Comparison of ENCODE assay signal across 8 cellular contexts in the genomic region with DNA sequence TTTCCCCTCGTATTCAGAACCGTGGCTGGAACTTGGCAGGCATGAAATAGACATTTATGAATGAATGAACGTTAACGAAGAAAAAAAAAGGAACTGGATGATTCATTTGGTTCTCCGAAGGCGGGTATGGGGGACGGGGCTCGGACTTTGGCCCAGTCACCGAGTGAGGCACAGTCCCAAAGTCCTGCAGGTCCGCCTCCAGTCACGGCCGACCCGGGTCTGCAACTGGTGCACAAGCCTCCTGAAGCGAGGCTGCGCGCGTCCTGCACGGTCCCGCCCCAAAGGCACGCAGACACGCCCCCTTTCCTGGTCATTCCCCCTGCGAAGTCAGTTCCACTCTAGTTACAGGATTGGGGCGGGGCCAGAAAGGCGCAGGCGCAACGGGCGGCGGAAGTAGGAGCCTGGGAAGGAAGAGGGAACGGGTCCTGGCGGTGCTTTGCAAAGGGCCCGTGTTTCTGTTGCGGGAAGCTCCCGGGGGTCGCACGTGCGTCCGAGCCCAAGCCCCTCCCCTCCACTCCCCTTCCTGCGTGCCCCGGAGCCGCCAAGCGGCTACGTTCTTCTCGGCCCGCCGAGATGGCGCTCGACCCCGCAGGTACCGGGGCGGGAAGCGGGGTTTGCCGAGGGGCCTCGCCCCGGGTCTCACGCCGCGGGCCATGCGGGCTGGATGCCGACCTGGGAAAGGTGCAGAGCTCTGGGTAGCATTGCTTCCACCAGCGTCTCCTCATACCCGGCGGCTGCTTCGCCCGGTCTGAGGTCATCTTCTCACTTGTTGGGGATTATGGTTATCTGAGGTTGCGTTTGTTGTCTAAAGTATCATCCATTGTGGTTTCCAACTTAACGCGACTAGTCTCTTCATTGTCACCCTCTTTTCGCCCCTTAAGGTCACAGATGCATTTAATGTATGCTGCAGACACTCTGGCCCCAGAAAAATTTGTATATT. TPM values are rescaled to one million over a fixed set of nuclear protein-coding genes. Genes with fewer than 3 reads are reported as not detected.
A peak's percentile ranks its signal among the peaks of the same experiment; 100 is the strongest.
DNase-seq lines count a peak whose midpoint lies in the region; ATAC-seq and TF ChIP-seq lines count a peak whose summit lies in the region.

A gene with protein sequence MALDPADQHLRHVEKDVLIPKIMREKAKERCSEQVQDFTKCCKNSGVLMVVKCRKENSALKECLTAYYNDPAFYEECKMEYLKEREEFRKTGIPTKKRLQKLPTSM (plus strand): TSS at position 399 of the 940 bp plus-strand sequence. CDS start 175 bp downstream, at position 574.

- H3K27ac ChIP-seq in osteoblast (ENCODE audit: low read depth, low read length) = peak within 1 kb of the TSS; percentile 85
- peak within 1 kb of the TSS; percentile 56 to 75 for H3K27ac ChIP-seq in thoracic aorta

- H3K4me3 ChIP-seq in osteoblast (ENCODE audit: insufficient read depth, low read length) = peak within 1 kb of the TSS; percentile 95
- H3K4me3 ChIP-seq in thoracic aorta = peak within 1 kb of the TSS; percentile 85

- POLR2A ChIA-PET in GM10248 (lab: Yijun Ruan, JAX) = no interaction called here

- H3K9me3 Mint-ChIP-seq in activated naive CD8-positive, alpha-beta T cell (ENCODE audit: low read depth) = peaks cover 4% of the 10 kb centered on the region

- H3K36me3 ChIP-seq in osteoblast (ENCODE audit: insufficient read depth, low read length) = no peaks in the 10 kb centered on the region
- H3K36me3 ChIP-seq in thoracic aorta = no peaks in the 10 kb centered on the region

- peak within 1 kb of the TSS; percentile 95 for H3K27ac Mint-ChIP-seq in activated naive CD8-positive, alpha-beta T cell

- TF ChIP-seq CTCF in GM10248 (IDR thresholded peaks at IDR 0.05; ENCODE audit: control extremely low read depth, extremely low read depth, low read depth, missing control alignments) (no peak), osteoblast (IDR thresholded peaks at IDR 0.05; ENCODE audit: extremely low read depth, low read depth, low read length) (no peak), thoracic aorta (IDR thresholded peaks at IDR 0.05) (no peak)

- peak within 1 kb of the TSS; percentile 96 for H3K4me3 Mint-ChIP-seq in activated naive CD8-positive, alpha-beta T cell

- H3K27me3 ChIP-seq in osteoblast (ENCODE audit: insufficient read depth, low read length) (no peaks in the 10 kb centered on the region), thoracic aorta (replicated peaks; ENCODE audit: insufficient read depth) (no peaks in the 10 kb centered on the region)

- H4K20me1 ChIP-seq in osteoblast (ENCODE audit: insufficient read depth, low read length) = peaks cover 10% of the 10 kb centered on the region

- H3K79me2 ChIP-seq in osteoblast (ENCODE audit: insufficient read depth, low read length) = peaks cover 42% of the 10 kb centered on the region

- H3K4me1 ChIP-seq in osteoblast (ENCODE audit: insufficient read depth, low read length) (peaks cover 15% of the 10 kb centered on the region), thoracic aorta (ENCODE audit: control insufficient read depth in 1 of 2, low read depth in 2 of 2) (peaks cover 6 to 18% of the 10 kb centered on the region in 2 donors)

- peak within 1 kb of the TSS; percentile 88 for H2AFZ ChIP-seq in osteoblast (ENCODE audit: low read length)

- H3K9me3 ChIP-seq in osteoblast (ENCODE audit: low read depth, low read length) (no peaks in the 10 kb centered on the region), thoracic aorta (no peaks in the 10 kb centered on the region)

- DNase-seq in GM10248 (ENCODE audit: extremely low spot score) = peak; percentile 94
- DNase-seq in NCI-H1105 (lab: John Stamatoyannopoulos, UW) = peak; percentile 90
- DNase-seq in SKM-1 treated with dmso at 0.1 percent for 144 hours (lab: John Stamatoyannopoulos, UW; ENCODE audit: unreplicated experiment) = peak; percentile 95
- DNase-seq in glomerular visceral epithelial cell (ENCODE audit: extremely low spot score) = peak; percentile 96
- peak; percentile 98 for DNase-seq in osteoblast (ENCODE audit: insufficient read length, low spot score, missing footprints)
- peak; percentile 97 for DNase-seq in thoracic aorta (ENCODE audit: low spot score)

- peaks cover 49% of the 10 kb centered on the region for H3K4me1 Mint-ChIP-seq in activated naive CD8-positive, alpha-beta T cell (ENCODE audit: low read depth)

- peaks cover 7% of the 10 kb centered on the region for H3K36me3 Mint-ChIP-seq in activated naive CD8-positive, alpha-beta T cell

- ATAC-seq in HG02623 (IDR thresholded peaks at IDR 0.05; ENCODE audit: unreplicated experiment) (peak; percentile 97), thoracic aorta (ENCODE audit: insufficient number of reproducible peaks, low FRiP score, low read depth) (peak; percentile 98)

- CTCF ChIA-PET in GM10248 (lab: Yijun Ruan, JAX) = interaction anchor here (1.2 kb wide), 1 partner anchor 14 kb away, joined by 4 read pairs; no protein-coding TSS in a partner anchor

- no peaks in the 10 kb centered on the region for H3K27me3 Mint-ChIP-seq in activated naive CD8-positive, alpha-beta T cell

- H3K4me2 ChIP-seq in osteoblast (ENCODE audit: insufficient read depth, low read length) = peak within 1 kb of the TSS; percentile 93

RNA-seq across cellular contexts. Expression of the gene that starts here (rescaled TPM):
- total RNA-seq in osteoblast (4.1 and 5.8 TPM in 2 replicates), thoracic aorta (1 to 10 TPM; 3.3 to 5.6 TPM)

Comparison
In these comparisons a context has a peak if more than half of its experiments do, and no peak if none do; other contexts are left out.
1. Peak in every context shown above with its lines: DNase-seq, ATAC-seq, H3K4me3 ChIP-seq and H3K27ac ChIP-seq.